Comparison of ENCODE assay signal across 8 cellular contexts in genomic region chr18:58862404-58862803, GRCh38. TPM values are rescaled to one million over a fixed set of nuclear protein-coding genes. Genes with fewer than 3 reads are reported as not detected.
DNase-seq lines count a peak whose midpoint lies in the region; ATAC-seq, FAIRE-seq and TF ChIP-seq lines count a peak whose summit lies in the region.

No MANE protein-coding gene starts in this region.

- peak overlapping the region; percentile 76 for H3K9ac ChIP-seq in Karpas-422 (ENCODE audit: low read length)

- peak overlapping the region; percentile 90; the same call in 1 of the 2 replicates for H2AFZ ChIP-seq in Karpas-422 (ENCODE audit: low read length)

- H3K4me1 ChIP-seq in BE2C (no peaks in the 10 kb centered on the region; the same call in none of the 2 replicates), Karpas-422 (ENCODE audit: low read length) (peaks cover 23% of the 10 kb centered on the region)
- H3K4me1 ChIP-seq in naive thymus-derived CD4-positive, alpha-beta T cell (ENCODE audit: control insufficient read depth in 2 of 2, insufficient read depth in 2 of 2, low read length in 2 of 2) = peaks cover 6 to 8% of the 10 kb centered on the region in 2 donors

- TF ChIP-seq CTCF in BE2C (IDR thresholded peaks at IDR 0.05; ENCODE audit: low read depth, low read length) = no peak
- TF ChIP-seq CTCF in bronchial epithelial cell (IDR thresholded peaks at IDR 0.05; ENCODE audit: insufficient read depth, low read length, severe bottlenecking) = no peak

- peak overlapping the region; percentile 26 to 82 (median 73) for H3K4me3 Mint-ChIP-seq in naive thymus-derived CD4-positive, alpha-beta T cell

- ATAC-seq in naive thymus-derived CD4-positive, alpha-beta T cell = no peak

- no peaks in the 10 kb centered on the region for H3K27me3 ChIP-seq in BE2C
- H3K27me3 ChIP-seq in Karpas-422 (ENCODE audit: low read length) = no peaks in the 10 kb centered on the region
- no peaks in the 10 kb centered on the region for H3K27me3 ChIP-seq in bronchial epithelial cell (ENCODE audit: control insufficient read depth, insufficient read depth, low read length)
- H3K27me3 ChIP-seq in naive thymus-derived CD4-positive, alpha-beta T cell (ENCODE audit: control insufficient read depth in 2 of 2, insufficient read depth in 2 of 2, low read length in 2 of 2) = peaks cover 0 to 4% of the 10 kb centered on the region in 2 donors

- peak overlapping the region; percentile 71 for H3K27ac ChIP-seq in Karpas-422 (ENCODE audit: low read length)
- no peak overlapping the region for H3K27ac ChIP-seq in naive thymus-derived CD4-positive, alpha-beta T cell (ENCODE audit: low read depth, low read length)

- H3K9me2 ChIP-seq in Karpas-422 (replicated peaks; ENCODE audit: insufficient read depth, low read length) = no peaks in the 10 kb centered on the region

- H3K4me3 ChIP-seq in BE2C (ENCODE audit: low read depth, low read length) (peak overlapping the region; percentile 69), Karpas-422 (ENCODE audit: low read length) (peak overlapping the region; percentile 65), bronchial epithelial cell (ENCODE audit: low read depth, low read length) (peak overlapping the region; percentile 46)
- H3K4me3 ChIP-seq in naive thymus-derived CD4-positive, alpha-beta T cell (ENCODE audit: low read length) = peak overlapping the region; percentile 4

- H3K27me3 Mint-ChIP-seq in naive thymus-derived CD4-positive, alpha-beta T cell = peaks cover 45 to 79% (median 62%) of the 10 kb centered on the region in 5 donors

- H3K4me2 ChIP-seq in Karpas-422 (ENCODE audit: low read depth, low read length, poor library complexity, severe bottlenecking) = peak overlapping the region; percentile 84

- peak overlapping the region in 2 of 9 donors; percentile 85 to 86 for H3K27ac Mint-ChIP-seq in naive thymus-derived CD4-positive, alpha-beta T cell

- H3K36me3 Mint-ChIP-seq in naive thymus-derived CD4-positive, alpha-beta T cell = peaks cover 0 to 4% (median 0%) of the 10 kb centered on the region in 5 donors

- H3K36me3 ChIP-seq in BE2C (peaks cover 11% of the 10 kb centered on the region), Karpas-422 (ENCODE audit: insufficient read depth, low read length) (peaks cover 11% of the 10 kb centered on the region; the same call in 1 of the 2 replicates), bronchial epithelial cell (ENCODE audit: control insufficient read depth, insufficient read depth, low read length) (peaks cover 1% of the 10 kb centered on the region)
- no peaks in the 10 kb centered on the region for H3K36me3 ChIP-seq in naive thymus-derived CD4-positive, alpha-beta T cell (ENCODE audit: control insufficient read depth in 2 of 3, insufficient read depth in 3 of 3, low read length in 3 of 3)

- peaks cover 4 to 22% (median 14%) of the 10 kb centered on the region in 7 donors for H3K4me1 Mint-ChIP-seq in naive thymus-derived CD4-positive, alpha-beta T cell

- H3K79me2 ChIP-seq in Karpas-422 (ENCODE audit: low read length) = peaks cover 5% of the 10 kb centered on the region; the same call in 1 of the 2 replicates

- CTCF ChIA-PET in naive thymus-derived CD4-positive, alpha-beta T cell (lab: Charles Lee) = no interaction called here

- intact Hi-C loops in naive thymus-derived CD4-positive, alpha-beta T cell (cut with micrococcal nuclease) = no loop called here

- no peak for DNase-seq in BE2C
- DNase-seq in Karpas-422 = no peak
- DNase-seq in bronchial epithelial cell (ENCODE audit: low read depth) = no peak
- DNase-seq in naive thymus-derived CD4-positive, alpha-beta T cell = no peak
- DNase-seq in NOMO-1 treated with dmso at 0.1 percent for 144 hours (lab: John Stamatoyannopoulos, UW; ENCODE audit: unreplicated experiment) = no peak
- no peak for DNase-seq in NK-92 treated with Interleukin-12 subunit alpha and Interleukin-12 subunit beta, amount 100 ng/mL, for 24 hours (lab: John Stamatoyannopoulos, UW)
- no peak for DNase-seq in RCC 7860 (ENCODE audit: low spot score)
- no peak for DNase-seq in hepatic stellate cell (ENCODE audit: low spot score)

- H3K9me3 Mint-ChIP-seq in naive thymus-derived CD4-positive, alpha-beta T cell = peaks cover 0 to 1% (median 0%) of the 10 kb centered on the region in 11 donors

- FAIRE-seq in bronchial epithelial cell (lab: Jason Lieb, UNC) (peak; percentile 13), RCC 7860 (lab: Jason Lieb, UNC) (no peak)

- POLR2A ChIA-PET in naive thymus-derived CD4-positive, alpha-beta T cell (lab: Charles Lee) = no interaction called here

- H3K9me3 ChIP-seq in BE2C (no peaks in the 10 kb centered on the region), Karpas-422 (ENCODE audit: low read length) (no peaks in the 10 kb centered on the region)
- no peaks in the 10 kb centered on the region for H3K9me3 ChIP-seq in naive thymus-derived CD4-positive, alpha-beta T cell (ENCODE audit: control insufficient read depth in 2 of 3, low read length in 3 of 3)

- H4K20me1 ChIP-seq in Karpas-422 (ENCODE audit: insufficient read depth, low read depth, low read length) = no peaks in the 10 kb centered on the region

RNA-seq across cellular contexts. Expression of gene ZNF532, which starts 2.3 kb away (rescaled TPM):
- polyA plus RNA-seq in BE2C (2012; ENCODE audit: insufficient read depth, insufficient read length, low read depth) = 64.5 TPM
- 20.3 and 34.9 TPM in 2 replicates for total RNA-seq in Karpas-422 (2014; rRNA removed; shearing (Covaris generic); ENCODE audit: low replicate concordance)
- 39.7 and 41.3 TPM in 2 replicates for total RNA-seq in bronchial epithelial cell
- 10 to 100 TPM in 4 of 5 experiments, under 1 TPM in 1; 0.89 to 15.7 (median 14.3) TPM for total RNA-seq in naive thymus-derived CD4-positive, alpha-beta T cell
- polyA plus RNA-seq in naive thymus-derived CD4-positive, alpha-beta T cell = under 1 TPM in 1 of 2 donors, not detected in 1; 0.28 TPM

Comparison
In these comparisons a context has a peak if more than half of its experiments do, and no peak if none do; other contexts are left out.
1. H3K4me3 ChIP-seq: peak in every context shown above with its lines; median percentile 69 in BE2C; 65 in Karpas-422; 46 in bronchial epithelial cell; 4 in naive thymus-derived CD4-positive, alpha-beta T cell.